8 cellular contexts compared by ENCODE assay signal in genomic region chr14:73645248-73645610, GRCh38. TPM values are rescaled to one million over a fixed set of nuclear protein-coding genes. Genes with fewer than 3 reads are reported as not detected.
DNase-seq lines count a peak whose midpoint lies in the region; ATAC-seq, FAIRE-seq and TF ChIP-seq lines count a peak whose summit lies in the region.

No MANE protein-coding gene starts in this region.

- no peaks in the 10 kb centered on the region for H3K27me3 Mint-ChIP-seq in activated naive CD4-positive, alpha-beta T cell treated with anti-CD3 and anti-CD28 coated beads, Interleukin-2, amount 50 U/mL, for 24 hours

- peak overlapping the region; percentile 98 for H3K4me3 Mint-ChIP-seq in activated naive CD4-positive, alpha-beta T cell treated with anti-CD3 and anti-CD28 coated beads, Interleukin-2, amount 50 U/mL, for 24 hours

- H3K36me3 Mint-ChIP-seq in activated naive CD4-positive, alpha-beta T cell treated with anti-CD3 and anti-CD28 coated beads, Interleukin-2, amount 50 U/mL, for 24 hours = no peaks in the 10 kb centered on the region

- no peak for DNase-seq in activated naive CD4-positive, alpha-beta T cell (lab: John Stamatoyannopoulos, UW)
- no peak for DNase-seq in adrenal gland
- DNase-seq in lower lobe of right lung = no peak
- DNase-seq in urothelium cell line (ENCODE audit: low spot score) = no peak
- DNase-seq in ureter (ENCODE audit: low spot score) = no peak
- DNase-seq in Ammon's horn (ENCODE audit: low spot score) = no peak

- FAIRE-seq in urothelium cell line (lab: Jason Lieb, UNC) = peak; percentile 91

- ATAC-seq in lower lobe of right lung (no peak), GM18861 (IDR thresholded peaks at IDR 0.05; ENCODE audit: unreplicated experiment) (no peak)

- TF ChIP-seq CTCF in adrenal gland (IDR thresholded peaks at IDR 0.05) (no peak), lower lobe of right lung (IDR thresholded peaks at IDR 0.05) (no peak)

- 2 to 4% (median 3%) methylated on average over 7 of the region's 7 CpGs for WGBS in adrenal gland, 4 donors

- H3K4me1 Mint-ChIP-seq in activated naive CD4-positive, alpha-beta T cell treated with anti-CD3 and anti-CD28 coated beads, Interleukin-2, amount 50 U/mL, for 24 hours = peaks cover 16% of the 10 kb centered on the region

- H3K27ac Mint-ChIP-seq in activated naive CD4-positive, alpha-beta T cell treated with anti-CD3 and anti-CD28 coated beads, Interleukin-2, amount 50 U/mL, for 24 hours = peak overlapping the region; percentile 91

- peak overlapping the region; percentile 63 to 87 (median 65) for H3K4me3 ChIP-seq in adrenal gland
- H3K4me3 ChIP-seq in lower lobe of right lung = peak overlapping the region; percentile 90

- no peaks in the 10 kb centered on the region for H3K36me3 ChIP-seq in adrenal gland (replicated peaks in 1 of 2)
- H3K36me3 ChIP-seq in lower lobe of right lung = no peaks in the 10 kb centered on the region

- intact Hi-C loops in adrenal gland (cut with DNase I) (no loop called here), lower lobe of right lung (cut with DNase I) (no loop called here)

- H3K9me3 Mint-ChIP-seq in activated naive CD4-positive, alpha-beta T cell treated with anti-CD3 and anti-CD28 coated beads, Interleukin-2, amount 50 U/mL, for 24 hours = no peaks in the 10 kb centered on the region

- H3K27me3 ChIP-seq in adrenal gland (no peaks in the 10 kb centered on the region), lower lobe of right lung (ENCODE audit: low read depth) (no peaks in the 10 kb centered on the region)

- TF ChIP-seq POLR2A in adrenal gland (IDR thresholded peaks at IDR 0.05) = no peak

- no peaks in the 10 kb centered on the region for H3K9me3 ChIP-seq in adrenal gland (replicated peaks in 1 of 3)
- H3K9me3 ChIP-seq in lower lobe of right lung = no peaks in the 10 kb centered on the region

- H3K27ac ChIP-seq in adrenal gland = peak overlapping the region in 4 of 5 donors; percentile 70 to 84 (median 82)
- peak overlapping the region; percentile 85 for H3K27ac ChIP-seq in lower lobe of right lung

- H3K4me1 ChIP-seq in adrenal gland (replicated peaks in 1 of 2) = peaks cover 3 to 17% of the 10 kb centered on the region in 2 donors
- peaks cover 15% of the 10 kb centered on the region for H3K4me1 ChIP-seq in lower lobe of right lung

RNA-seq across cellular contexts. Expression of gene DNAL1, which starts 0.4 kb away (rescaled TPM):
- total RNA-seq in adrenal gland (10 to 100 TPM in 6 of 8 donors, 1 to 10 TPM in 2; 5.1 to 20.2 (median 13.0) TPM), lower lobe of right lung (14.7 TPM), ureter (14.9 TPM)
- polyA plus RNA-seq in adrenal gland = 10 to 100 TPM in 1 of 3 donors, 1 to 10 TPM in 2; 3.6 to 24.2 (median 6.5) TPM

RNA-seq across cellular contexts. Expression of gene ACOT6, which starts 32.9 kb away (rescaled TPM):
- total RNA-seq in adrenal gland (not detected), lower lobe of right lung (not detected), ureter (not detected)
- under 1 TPM in 1 of 3 donors, not detected in 2; 0.17 TPM for polyA plus RNA-seq in adrenal gland

RNA-seq across cellular contexts. Expression of gene ACOT4, which starts 53.6 kb away (rescaled TPM):
- total RNA-seq in adrenal gland (1 to 10 TPM; 1.8 to 6.7 (median 2.6) TPM), lower lobe of right lung (5.0 TPM), ureter (4.7 TPM)
- polyA plus RNA-seq in adrenal gland = 1 to 10 TPM in 2 of 3 donors, under 1 TPM in 1; 0.74 to 1.8 (median 1.3) TPM
